ENCODE assay signal across 9 cellular contexts in the genomic region with DNA sequence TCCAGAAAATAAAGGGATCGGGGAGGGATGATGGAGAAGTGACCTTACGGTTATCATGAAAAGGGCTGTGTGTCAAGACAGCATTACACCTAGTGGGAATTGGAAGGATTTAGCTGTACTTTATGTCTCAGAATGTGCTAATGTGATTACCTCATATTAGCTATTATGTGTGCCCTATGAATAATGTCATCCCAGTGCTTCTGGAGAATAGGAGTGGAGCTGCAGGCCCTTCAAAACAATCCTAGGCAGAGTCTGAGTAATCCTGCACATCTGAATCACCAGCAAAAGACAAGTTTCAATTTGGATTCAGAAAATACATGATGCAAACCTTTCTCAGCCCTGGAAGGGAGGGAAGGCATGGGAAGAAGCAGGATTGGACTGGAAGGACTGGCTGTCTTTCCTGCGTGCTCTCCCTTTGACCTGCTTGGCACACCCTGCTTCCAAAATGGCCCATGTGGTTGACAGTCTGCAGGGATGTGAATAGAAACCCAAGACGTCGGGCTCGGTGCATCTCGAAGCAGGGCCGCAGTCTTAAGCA. TPM values are rescaled to one million over a fixed set of nuclear protein-coding genes. Genes with fewer than 3 reads are reported as not detected.
DNase-seq lines count a peak whose midpoint lies in the region; ATAC-seq, FAIRE-seq and TF ChIP-seq lines count a peak whose summit lies in the region.
"Had no signal": no experiment of that assay in that cellular context is flagged by ENCODE, and none has a peak within 500 bp of the region (broad histone marks: within the 10 kb centered on the region; RNA-seq: fewer than 3 reads in every experiment).

No MANE protein-coding gene starts in this region.

- intact Hi-C loops in left ventricle myocardium superior (cut with micrococcal nuclease) (loop anchor here (10.0 kb wide), 1 partner anchor 442 kb away; no protein-coding TSS in a partner anchor), sigmoid colon (cut with DNase I) (loop anchor here (5.0 kb wide), 1 partner anchor 74 kb away; no protein-coding TSS in a partner anchor)

- peak overlapping the region; percentile 92 for H3K27ac ChIP-seq in angular gyrus (ENCODE audit: low read depth, low read length)
- peak overlapping the region; percentile 88 to 99 (median 96) for H3K27ac ChIP-seq in sigmoid colon

- TF ChIP-seq EP300 in sigmoid colon (IDR thresholded peaks at IDR 0.05): peak in 2 of 4 donors; percentile 48 to 49

- H3K9me3 ChIP-seq in sigmoid colon: no peaks in the 10 kb centered on the region

- H3K27me3 ChIP-seq in sigmoid colon: no peaks in the 10 kb centered on the region

- peak; percentile 56 for ATAC-seq in left ventricle myocardium superior
- ATAC-seq in HG03571 (IDR thresholded peaks at IDR 0.05; ENCODE audit: unreplicated experiment): no peak

- peak; percentile 89 for DNase-seq in EL
- peak; percentile 69 for DNase-seq in left ventricle myocardium superior
- peak; percentile 94 for DNase-seq in sigmoid colon
- DNase-seq in SHP77 treated with DMSO at 0.1 percent for 48 hours (lab: John Stamatoyannopoulos, UW): no peak
- no peak for DNase-seq in frontal cortex (ENCODE audit: low spot score in 2 of 2)
- no peak for DNase-seq in SKM-1 (lab: John Stamatoyannopoulos, UW; ENCODE audit: unreplicated experiment)
- DNase-seq: activated CD4-positive, alpha-beta T cell treated with anti-CD3 and anti-CD28 coated beads for 4 hours had no signal

- 73 to 83% methylated on average over 8 of the region's 8 CpGs for WGBS in sigmoid colon, 2 donors

- H3K36me3 ChIP-seq in sigmoid colon: no peaks in the 10 kb centered on the region

- TF ChIP-seq POLR2A in sigmoid colon (IDR thresholded peaks at IDR 0.05): no peak

- no peak for FAIRE-seq in frontal cortex (lab: Jason Lieb, UNC)

- H3K4me3 ChIP-seq in sigmoid colon: no peak overlapping the region

- TF ChIP-seq CTCF in sigmoid colon (IDR thresholded peaks at IDR 0.05): no peak

- peaks cover 0 to 98% (median 93%) of the 10 kb centered on the region in 4 donors for H3K4me1 ChIP-seq in sigmoid colon

RNA-seq across cellular contexts. Expression of gene TARBP1, which starts 54.1 kb away (rescaled TPM):
- total RNA-seq in left ventricle myocardium superior (10.8 TPM), sigmoid colon (10 to 100 TPM in 3 of 4 donors, 1 to 10 TPM in 1; 9.2 to 21.0 (median 12.3) TPM), frontal cortex (63.2 TPM)
- 10 to 100 TPM in 1 of 3 donors, 1 to 10 TPM in 2; 5.5 to 22.1 (median 9.0) TPM for polyA plus RNA-seq in sigmoid colon

Comparison
In these comparisons a context has a peak if more than half of its experiments do, and no peak if none do; other contexts are left out.
1. DNase-seq: peak in EL (single experiment), left ventricle myocardium superior (single experiment) and sigmoid colon (single experiment); none in SHP77 treated with DMSO at 0.1 percent for 48 hours (single experiment), frontal cortex (0 of 2) and SKM-1 (single experiment).